2 cellular contexts compared by ENCODE assay signal in the genomic region with DNA sequence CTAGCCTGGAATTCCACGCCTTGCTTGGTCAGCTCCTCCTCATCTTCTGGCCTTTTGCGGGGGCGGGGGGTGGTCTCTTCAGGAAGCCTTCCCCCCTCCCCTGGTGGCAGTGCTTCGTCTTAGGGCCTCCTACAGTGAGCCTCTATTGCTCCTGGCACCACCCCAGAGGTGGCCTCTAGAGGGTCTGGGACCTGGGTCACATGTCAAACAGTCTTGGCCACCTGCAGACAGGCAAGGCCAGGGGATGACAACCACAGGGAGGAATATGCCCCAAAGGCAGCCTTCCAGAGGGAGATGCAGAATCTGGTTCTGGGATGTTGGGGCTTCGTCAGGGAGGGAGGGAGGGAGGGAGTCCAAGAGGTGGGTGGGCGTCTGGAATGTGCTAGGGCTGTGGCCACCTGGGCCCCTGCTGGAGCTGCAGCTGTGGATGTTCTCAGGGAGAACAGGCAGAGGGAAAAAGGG.
TF ChIP-seq lines count a peak whose summit lies in the region.

No MANE protein-coding gene starts in this region.

TF ChIP-seq in HEK293, 187 proteins besides CTCF, POLR2A, EP300 and RAD21:
- TF ChIP-seq ZNF776 (tag by site-specific recombination; IDR thresholded peaks at IDR 0.05; ENCODE audit: borderline replicate concordance): no peak
- TF ChIP-seq GLIS1 (tag by site-specific recombination; IDR thresholded peaks at IDR 0.05): peak; percentile 23; the same call in 1 of the 2 replicates
- no peak for TF ChIP-seq PRDM1 (tag by site-specific recombination; IDR thresholded peaks at IDR 0.05)
- peak; percentile 81 for TF ChIP-seq ZIC2 (tag by site-specific recombination; IDR thresholded peaks at IDR 0.05)

TF ChIP-seq in K562, 482 proteins besides CTCF, POLR2A, EP300 and RAD21:
- TF ChIP-seq EGR1 (conservative IDR thresholded peaks at IDR 0.05) (peak; percentile 56), MCM7 (IDR thresholded peaks at IDR 0.05) (no peak)
TF ChIP-seq in K562: peak in this region for 1.
